ENCODE assay signal across 21 cellular contexts in genomic region chr17:49597928-49598655, GRCh38. TPM values are rescaled to one million over a fixed set of nuclear protein-coding genes. Genes with fewer than 3 reads are reported as not detected.
DNase-seq lines count a peak whose midpoint lies in the region; ATAC-seq, FAIRE-seq and TF ChIP-seq lines count a peak whose summit lies in the region.
"Had no signal": no experiment of that assay in that cellular context is flagged by ENCODE, and none has a peak within 500 bp of the region (broad histone marks: within the 10 kb centered on the region; RNA-seq: fewer than 3 reads in every experiment).

No MANE protein-coding gene starts in this region.

- CTCF ChIA-PET in K562 (lab: Yijun Ruan, JAX; ENCODE audit: low intra/inter-chr PET ratio): no interaction called here

- POLR2A ChIA-PET in K562 (lab: Yijun Ruan, JAX): interaction anchor here (0.8 to 1.8 kb wide), 4 partner anchors 9 to 200 kb away, joined by 3 to 8 read pairs (median 5); no protein-coding TSS in a partner anchor

- BruUV-seq in K562 (replicated peaks; lab: Mats Ljungman, UMichigan): no TSS peak

- H3K4me2 ChIP-seq in K562 (ENCODE audit: insufficient read depth, low read length): no peak overlapping the region

- H4K20me1 ChIP-seq in K562 (replicated peaks; ENCODE audit: control insufficient read depth, insufficient read depth, low read length): no peaks in the 10 kb centered on the region

- no peak overlapping the region for H3K9ac ChIP-seq in K562 (ENCODE audit: insufficient read depth in 1 of 2, low read depth in 2 of 2, low read length in 2 of 2)

- H3K36me3 ChIP-seq in K562 (ENCODE audit: control insufficient read depth, insufficient read depth, low read length) (peaks cover 66% of the 10 kb centered on the region; the same call in 2 of the 3 replicates), sigmoid colon (peaks cover 21 to 100% (median 68%) of the 10 kb centered on the region in 4 donors)

- H3K9me3 ChIP-seq in K562 (replicated peaks; ENCODE audit: control insufficient read depth, insufficient read depth, low read depth, low read length): no peaks in the 10 kb centered on the region
- no peaks in the 10 kb centered on the region for H3K9me3 ChIP-seq in sigmoid colon
- H3K9me3 ChIP-seq: Caco-2 had no signal

- H3K4me1 ChIP-seq in K562 (replicated peaks in 1 of 2; ENCODE audit: control insufficient read depth in 2 of 2, insufficient read depth in 2 of 2, low read length in 2 of 2): no peaks in the 10 kb centered on the region
- peaks cover 0 to 39% (median 20%) of the 10 kb centered on the region in 4 donors for H3K4me1 ChIP-seq in sigmoid colon

- H3K27ac ChIP-seq in K562 (ENCODE audit: extremely low read depth, low read depth, low read length): no peak overlapping the region
- peak overlapping the region; percentile 46 to 62 (median 50) for H3K27ac ChIP-seq in sigmoid colon

- FAIRE-seq in K562 (lab: Jason Lieb, UNC): no peak
- FAIRE-seq: frontal cortex, TTC549 had no signal

- H2AFZ ChIP-seq in K562 (ENCODE audit: low read depth, low read length): no peak overlapping the region

- no peak for TF ChIP-seq POLR2A in K562 (conservative IDR thresholded peaks at IDR 0.05)
- no peak for TF ChIP-seq POLR2A in sigmoid colon (IDR thresholded peaks at IDR 0.05)

- no peak overlapping the region for H3K4me3 ChIP-seq in K562
- H3K4me3 ChIP-seq in fibroblast of pulmonary artery (replicated peaks; ENCODE audit: low read depth, low read length): no peak overlapping the region
- H3K4me3 ChIP-seq in sigmoid colon: no peak overlapping the region

- TF ChIP-seq CTCF in K562 (IDR thresholded peaks at IDR 0.05 in 2 of 3, conservative IDR thresholded peaks at IDR 0.05 in 1 of 3; ENCODE audit: insufficient read depth in 2 of 3, low read depth in 1 of 3, low read length in 3 of 3): no peak
- no peak for TF ChIP-seq CTCF in fibroblast of pulmonary artery (IDR thresholded peaks at IDR 0.05; ENCODE audit: low read length, missing control alignments)
- no peak for TF ChIP-seq CTCF in sigmoid colon (IDR thresholded peaks at IDR 0.05)

- H3K27me3 ChIP-seq in K562 (ENCODE audit: control insufficient read depth in 2 of 2, insufficient read depth in 2 of 2, low read length in 2 of 2) (no peaks in the 10 kb centered on the region), sigmoid colon (no peaks in the 10 kb centered on the region)

- no peak for TF ChIP-seq RAD21 in K562 (CRISPR knock-in tag; conservative IDR thresholded peaks at IDR 0.05 in 1 of 2, IDR thresholded peaks at IDR 0.05 in 1 of 2)

- TF ChIP-seq EP300 in K562 (IDR thresholded peaks at IDR 0.05; ENCODE audit: low read length): no peak
- TF ChIP-seq EP300 in sigmoid colon (IDR thresholded peaks at IDR 0.05): no peak

- no peaks in the 10 kb centered on the region for H3K9me1 ChIP-seq in K562 (ENCODE audit: control insufficient read depth, insufficient read depth, low read length)

- in situ Hi-C loops in K562 (cut with MboI): no loop called here

- DNase-seq in EH (ENCODE audit: low read depth) (peak; percentile 39), K562 (ENCODE audit: extremely low read depth in 1 of 4, low spot score in 3 of 4) (no peak), fibroblast of pulmonary artery (ENCODE audit: low read depth) (peak; percentile 54), sigmoid colon (no peak), sciatic nerve (ENCODE audit: low spot score) (no peak), COLO829 (ENCODE audit: low spot score) (no peak), mucosa of gallbladder (ENCODE audit: low spot score) (no peak)
- no peak for DNase-seq in central memory CD4-positive, alpha-beta T cell
- DNase-seq: activated CD4-positive, alpha-beta T cell treated with anti-CD3 and anti-CD28 coated beads for 48 hours; activated CD8-positive, alpha-beta memory T cell treated with anti-CD3 and anti-CD28 coated beads, Interleukin-2, amount 10 ng/mL, durations not matched to agents 7 days and 5 days; AML-193; amniotic stem cell; Caco-2; EL; Karpas-422; NCI-H1092 treated with DMSO at 0.1 percent for 48 hours; occipital lobe had no signal

- intact Hi-C loops in K562 (cut with micrococcal nuclease) (no loop called here), sigmoid colon (cut with DNase I) (no loop called here), sciatic nerve (cut with DNase I) (no loop called here)

- ATAC-seq in K562 (no peak), sciatic nerve (no peak)
- ATAC-seq: activated CD8-positive, alpha-beta memory T cell treated with anti-CD3 and anti-CD28 coated beads, Interleukin-2, amount 10 ng/mL, durations not matched to agents 7 days and 5 days; stimulated activated memory B cell treated with anti-CD40 and anti-IgM and Interleukin-4, amounts not matched to agents 10 μg/mL and 1 μg/mL and 100 μg/mL, for 72 hours had no signal

- H3K79me2 ChIP-seq in K562 (ENCODE audit: control insufficient read depth, insufficient read depth, low read length): no peaks in the 10 kb centered on the region

- WGBS in K562 (ENCODE audit: insufficient coverage, low coverage, missing lambda C conversion rate): 91% methylated on average over 8 of the region's 8 CpGs
- WGBS in sigmoid colon, 2 donors: 88 to 91% methylated on average over 8 of the region's 8 CpGs

TF ChIP-seq in K562, 482 proteins besides CTCF, POLR2A, EP300 and RAD21:
- TF ChIP-seq U2AF2 (optimal IDR thresholded peaks at IDR 0.05; ENCODE audit: low read depth, low read length) (no peak), CEBPB (tag; IDR thresholded peaks at IDR 0.05) (0 out of 2 replicates have a peak, but pooled peaks have one; percentile 24), CEBPG (CRISPR knock-in tag; IDR thresholded peaks at IDR 0.05) (no peak), CEBPG (tag; conservative IDR thresholded peaks at IDR 0.05 in 1 of 2, IDR thresholded peaks at IDR 0.05 in 1 of 2) (0 out of 4 replicates have a peak, but pooled peaks of 1 of the 2 experiments have one; percentile 17)
TF ChIP-seq in K562: peak in this region for 2.

RNA-seq across cellular contexts. Expression of gene NXPH3, which starts 22.4 kb away (rescaled TPM):
- 0.32 and 0.37 TPM in 2 replicates for total RNA-seq in K562 (2011; cell fraction: chromatin; rRNA removed; ENCODE audit: low replicate concordance)
- total RNA-seq in K562 (2011; cell fraction: nucleolus; rRNA removed): 0.53 and 0.67 TPM in 2 replicates
- 0.23 and 0.37 TPM in 2 replicates for total RNA-seq in K562 (2011; cell fraction: nucleoplasm; rRNA removed)
- total RNA-seq in K562 (2014; rRNA removed): 0.05 and 0.16 TPM in 2 replicates
- 0.07 and 0.10 TPM in 2 replicates for total RNA-seq in K562 (2014; rRNA removed; fragmentation: Illumina TruSeq; extraction: Trizol)
- 0.04 and 0.08 TPM in 2 replicates for total RNA-seq in K562 (2015; rRNA removed; fragmentation: Illumina TruSeq; extraction: Trizol)
- 0.13 and 0.27 TPM in 2 replicates for total RNA-seq in K562 (2021)
- 0.06 and 0.14 TPM in 2 replicates for polyA plus RNA-seq in K562 (2011; rRNA removed)
- polyA plus RNA-seq in K562 (2011; cell fraction: cytosol; rRNA removed): 0.15 and 0.42 TPM in 2 replicates
- 0.07 and 0.20 TPM in 2 replicates for polyA plus RNA-seq in K562 (2011; cell fraction: nucleus; rRNA removed)
- polyA plus RNA-seq in K562 (2012): 0.09 and 0.12 TPM in 2 replicates
- 0.17 and 0.18 TPM in 2 replicates for polyA plus RNA-seq in K562 (2014; fragmentation: Illumina TruSeq; extraction: Trizol)
- not detected for polyA plus RNA-seq in K562 (2014; fragmentation: Nextera tagmentation; extraction: Ambion mirVana)
- 0.05 and 0.08 TPM in 2 replicates for polyA plus RNA-seq in K562 (2014; rRNA removed)
- polyA minus RNA-seq in K562 (2011; rRNA and poly(A)+ RNA removed): 0.27 and 0.32 TPM in 2 replicates
- not detected in 2 replicates for polyA minus RNA-seq in K562 (2011; cell fraction: cytosol; rRNA and poly(A)+ RNA removed)
- 0.27 and 0.33 TPM in 2 replicates for polyA minus RNA-seq in K562 (2011; cell fraction: nucleus; rRNA and poly(A)+ RNA removed)
- 10 to 100 TPM; 20.2 to 32.6 (median 21.9) TPM for total RNA-seq in sigmoid colon
- polyA plus RNA-seq in sigmoid colon: 1 to 10 TPM in 2 of 3 donors, under 1 TPM in 1; 0.23 to 2.4 (median 2.1) TPM
- total RNA-seq in sciatic nerve: 17.0 TPM
- 2.9 TPM for total RNA-seq in mucosa of gallbladder
- total RNA-seq: HT-29 had no signal

Comparison
In these comparisons a context has a peak if more than half of its experiments do, and no peak if none do; other contexts are left out.
1. DNase-seq: peak in EH (single experiment) and fibroblast of pulmonary artery (single experiment); none in K562 (0 of 4), sigmoid colon (single experiment), sciatic nerve (single experiment), COLO829 (single experiment), mucosa of gallbladder (single experiment) and central memory CD4-positive, alpha-beta T cell (single experiment).